In genomic region chr16:62966626-62967025, GRCh38 we compare ENCODE assay signal across 22 cellular contexts.
A peak's percentile ranks its signal among the peaks of the same experiment; 100 is the strongest.
DNase-seq lines count a peak whose midpoint lies in the region; ATAC-seq and TF ChIP-seq lines count a peak whose summit lies in the region.
"Had no signal": no experiment of that assay in that cellular context is flagged by ENCODE, and none has a peak within 500 bp of the region (broad histone marks: within the 10 kb centered on the region; RNA-seq: fewer than 3 reads in every experiment).

No MANE protein-coding gene starts in this region.

- ATAC-seq in RWPE2 (ENCODE audit: low read depth) = peak; percentile 64
- ATAC-seq in esophagus mucosa = peak; percentile 37
- no peak for ATAC-seq in HG03432 (IDR thresholded peaks at IDR 0.05; ENCODE audit: unreplicated experiment)
- ATAC-seq: A549, GM12878, GM23338, HCT116 had no signal

- peak overlapping the region; percentile 91 for H3K27ac ChIP-seq in RWPE2 (ENCODE audit: poor library complexity, severe bottlenecking)
- H3K27ac ChIP-seq: A549; BLaER1 treated with 17β-estradiol and CSF1 and Interleukin-3, amounts not matched to agents 10 nM and 100 nM had no signal

- H3K9me3 ChIP-seq in RWPE2 (ENCODE audit: severe bottlenecking) = no peaks in the 10 kb centered on the region
- H3K9me3 ChIP-seq: A549, BE2C had no signal

- DNase-seq in NCI-H1092 treated with DMSO at 0.1 percent for 48 hours (lab: John Stamatoyannopoulos, UW) (peak; percentile 62), NCI-H1092 (lab: John Stamatoyannopoulos, UW) (no peak), NCI-H69 (lab: John Stamatoyannopoulos, UW) (peak; percentile 89), RWPE2 (ENCODE audit: low spot score) (no peak), RKO (ENCODE audit: low spot score) (no peak)
- DNase-seq: 8988T; ACHN; AML-193; Calu3; CD4-positive, alpha-beta memory T cell; COR-L47; EL; GDM1; H9 had no signal

- TF ChIP-seq CTCF in RWPE2 (IDR thresholded peaks at IDR 0.05; ENCODE audit: poor library complexity, severe bottlenecking) = no peak

- H3K4me3 ChIP-seq in RWPE2 (ENCODE audit: severe bottlenecking) = no peak overlapping the region
- H3K4me3 ChIP-seq: A549; BLaER1 treated with 17β-estradiol and CSF1 and Interleukin-3, amounts not matched to agents 10 nM and 100 nM; GM12878; GM23338 had no signal

- peaks cover 27% of the 10 kb centered on the region for H3K4me1 ChIP-seq in RWPE2 (ENCODE audit: insufficient read depth, poor library complexity, severe bottlenecking)
- H3K4me1 ChIP-seq: A549; BE2C; BLaER1 treated with 17β-estradiol and CSF1 and Interleukin-3, amounts not matched to agents 10 nM and 100 nM had no signal

- no peaks in the 10 kb centered on the region for H3K36me3 ChIP-seq in RWPE2 (ENCODE audit: low read depth)
- H3K36me3 ChIP-seq: BE2C; BLaER1 treated with 17β-estradiol and CSF1 and Interleukin-3, amounts not matched to agents 10 nM and 100 nM had no signal

- no peaks in the 10 kb centered on the region for H3K27me3 ChIP-seq in RWPE2 (ENCODE audit: insufficient read depth, poor library complexity, severe bottlenecking)
- H3K27me3 ChIP-seq: BE2C; BLaER1 treated with 17β-estradiol and CSF1 and Interleukin-3, amounts not matched to agents 10 nM and 100 nM had no signal

Comparison
In these comparisons a context has a peak if more than half of its experiments do, and no peak if none do; other contexts are left out.
1. DNase-seq: peak in NCI-H1092 treated with DMSO at 0.1 percent for 48 hours (single experiment) and NCI-H69 (single experiment); none in NCI-H1092 (single experiment), RWPE2 (single experiment) and RKO (single experiment).